In the genomic region with DNA sequence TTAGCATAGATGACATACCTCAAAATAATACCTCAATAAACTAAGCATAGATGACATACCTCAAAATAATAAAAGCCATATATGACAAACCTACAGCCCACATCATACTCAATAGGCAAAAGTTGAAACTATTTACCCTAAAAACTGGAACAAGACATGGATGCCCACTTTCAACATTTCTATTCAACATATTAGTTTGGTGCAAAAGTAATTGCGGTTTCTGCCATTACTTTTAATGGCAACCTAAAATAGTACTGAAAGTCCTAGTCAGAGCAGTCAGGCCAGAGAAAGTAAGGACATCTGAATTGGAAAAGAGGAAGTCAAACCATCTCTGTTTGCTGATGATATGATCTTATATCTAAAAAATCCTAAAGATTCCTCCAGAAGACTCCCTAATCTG, we compare ENCODE assay signal across 26 cellular contexts.
A peak's percentile ranks its signal among the peaks of the same experiment; 100 is the strongest.
DNase-seq lines count a peak whose midpoint lies in the region; ATAC-seq, FAIRE-seq and TF ChIP-seq lines count a peak whose summit lies in the region.
"Had no signal": no experiment of that assay in that cellular context is flagged by ENCODE, and none has a peak within 500 bp of the region (broad histone marks: within the 10 kb centered on the region; RNA-seq: fewer than 3 reads in every experiment).

No MANE protein-coding gene starts in this region.

- POLR2A ChIA-PET in HEK293T (lab: Yijun Ruan, JAX), result no interaction called here

- TF ChIP-seq CTCF in pancreas (IDR thresholded peaks at IDR 0.05), result no peak

- H3K4me3 ChIP-seq in pancreas, result no peak overlapping the region
- H3K4me3 ChIP-seq: BLaER1, GM12878 had no signal

- no peaks in the 10 kb centered on the region for H3K4me1 Mint-ChIP-seq in effector memory CD8-positive, alpha-beta T cell (ENCODE audit: low read depth in 2 of 2)
- H3K4me1 Mint-ChIP-seq: CD14-positive monocyte; CD4-positive, CD25-positive, alpha-beta regulatory T cell; CD8-positive, alpha-beta memory T cell had no signal

- H3K27me3 ChIP-seq in pancreas, result no peaks in the 10 kb centered on the region
- H3K27me3 ChIP-seq: BE2C, BLaER1 had no signal

- no peak overlapping the region for H3K27ac ChIP-seq in pancreas
- H3K27ac ChIP-seq: BLaER1 had no signal

- no peaks in the 10 kb centered on the region for H3K27me3 Mint-ChIP-seq in effector memory CD8-positive, alpha-beta T cell
- H3K27me3 Mint-ChIP-seq: CD4-positive, alpha-beta memory T cell; CD4-positive, CD25-positive, alpha-beta regulatory T cell; CD8-positive, alpha-beta memory T cell had no signal

- H3K36me3 Mint-ChIP-seq in effector memory CD8-positive, alpha-beta T cell (ENCODE audit: insufficient read depth), result no peaks in the 10 kb centered on the region
- H3K36me3 Mint-ChIP-seq: CD14-positive monocyte had no signal

- FAIRE-seq in pancreas (lab: Jason Lieb, UNC), result peak; percentile 9
- FAIRE-seq: A204.1, GM12878, GM12892, GM18507 had no signal

- H3K36me3 ChIP-seq in pancreas, result no peaks in the 10 kb centered on the region
- H3K36me3 ChIP-seq: BE2C, BLaER1 had no signal

- WGBS in pancreas, 2 donors, result 66 to 76% methylated on average over 1 of the region's 1 CpG

- intact Hi-C loops in pancreas (cut with DNase I), result no loop called here

- peaks cover 13 to 37% of the 10 kb centered on the region in 2 donors for H3K9me3 Mint-ChIP-seq in effector memory CD8-positive, alpha-beta T cell

- H3K27ac Mint-ChIP-seq in effector memory CD8-positive, alpha-beta T cell, result no peak overlapping the region
- H3K27ac Mint-ChIP-seq: CD14-positive monocyte; CD4-positive, alpha-beta memory T cell; CD4-positive, CD25-positive, alpha-beta regulatory T cell; CD8-positive, alpha-beta memory T cell had no signal

- CTCF ChIA-PET in HEK293T (lab: Yijun Ruan, JAX), result no interaction called here

- no peaks in the 10 kb centered on the region for H3K9me3 ChIP-seq in pancreas
- H3K9me3 ChIP-seq: BE2C, BLaER1 had no signal

- ATAC-seq in pancreas, result no peak
- ATAC-seq in effector memory CD8-positive, alpha-beta T cell (replicated peaks), result no peak
- ATAC-seq: GM12878 had no signal

- DNase-seq in HEK293T (ENCODE audit: extremely low spot score), result no peak
- peak; percentile 1 for DNase-seq in OCI-M1 (lab: John Stamatoyannopoulos, UW)
- no peak for DNase-seq in pancreas
- no peak for DNase-seq in effector memory CD8-positive, alpha-beta T cell
- no peak for DNase-seq in islet precursor cell
- DNase-seq: 8988T; ACHN; BE2C; C1 segment of cervical spinal cord; CD4-positive, alpha-beta memory T cell; CD4-positive, CD25-positive, alpha-beta regulatory T cell; CD8-positive, alpha-beta memory T cell; COR-L47; DMS 273 treated with DMSO at 0.1 percent for 48 hours; DMS153; DMS53; DMS79; DND-41; EL; GDM1 had no signal

- H3K4me3 Mint-ChIP-seq in effector memory CD8-positive, alpha-beta T cell, result no peak overlapping the region
- H3K4me3 Mint-ChIP-seq: CD14-positive monocyte; CD4-positive, CD25-positive, alpha-beta regulatory T cell; CD8-positive, alpha-beta memory T cell had no signal

- no peaks in the 10 kb centered on the region for H3K4me1 ChIP-seq in pancreas
- H3K4me1 ChIP-seq: BE2C, BLaER1 had no signal

TF ChIP-seq in HEK293T, 16 proteins besides CTCF, POLR2A, EP300 and RAD21:
- peak; percentile 87 for TF ChIP-seq ELF4 (IDR thresholded peaks at IDR 0.05)
- TF ChIP-seq HDGF (IDR thresholded peaks at IDR 0.05; ENCODE audit: borderline replicate concordance), result no peak
- TF ChIP-seq ZNF384 (IDR thresholded peaks at IDR 0.05), result no peak
